In the genomic region with DNA sequence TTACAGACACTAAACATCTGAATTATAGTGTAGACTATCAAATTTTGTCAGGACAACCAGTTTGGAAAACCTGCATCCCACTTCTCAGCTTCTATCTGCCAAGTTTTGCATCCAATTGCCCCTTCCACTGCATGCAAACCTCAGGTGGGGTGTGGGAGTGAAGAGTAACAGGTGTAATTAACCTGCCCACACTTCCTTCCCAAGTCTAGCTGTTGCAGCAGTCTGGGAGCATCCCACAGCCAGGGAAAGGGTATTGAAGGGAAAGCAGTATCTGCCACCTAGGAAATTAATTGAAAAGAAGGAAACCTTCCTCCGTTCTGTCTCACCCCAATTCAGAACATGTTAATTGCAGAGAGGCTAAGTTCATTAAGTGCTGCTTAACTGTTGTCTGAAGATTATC, we compare ENCODE assay signal across 23 cellular contexts.
DNase-seq lines count a peak whose midpoint lies in the region; ATAC-seq, FAIRE-seq and TF ChIP-seq lines count a peak whose summit lies in the region.
"Had no signal": no experiment of that assay in that cellular context is flagged by ENCODE, and none has a peak within 500 bp of the region (broad histone marks: within the 10 kb centered on the region; RNA-seq: fewer than 3 reads in every experiment).

No MANE protein-coding gene starts in this region.

- no peaks in the 10 kb centered on the region for H3K36me3 ChIP-seq in breast epithelium
- no peaks in the 10 kb centered on the region for H3K36me3 ChIP-seq in mammary epithelial cell (ENCODE audit: insufficient read depth, low read length)
- no peaks in the 10 kb centered on the region for H3K36me3 ChIP-seq in keratinocyte (ENCODE audit: control insufficient read depth in 2 of 2, extremely low read depth in 1 of 2, insufficient read depth in 2 of 2, low read length in 2 of 2)
- H3K36me3 ChIP-seq in suprapubic skin: no peaks in the 10 kb centered on the region
- 0 out of 2 replicates have a peak, but pooled peaks cover 5% of the 10 kb centered on the region for H3K36me3 ChIP-seq in GM23338 (ENCODE audit: insufficient read depth)

- BruUV-seq in MCF 10A (replicated peaks; lab: Mats Ljungman, UMichigan) (no TSS peak), mammary epithelial cell (replicated peaks; lab: Mats Ljungman, UMichigan) (no TSS peak)

- CTCF ChIA-PET in MCF 10A (lab: Yijun Ruan, JAX) (no interaction called here), mammary epithelial cell (lab: Charles Lee; ENCODE audit: low non-redundant PET) (no interaction called here)

- POLR2A ChIA-PET in MCF 10A (lab: Yijun Ruan, JAX): interaction anchor here (0.6 kb wide), 1 partner anchor 67 kb away, joined by 3 read pairs; no protein-coding TSS in a partner anchor

- H3K9me2 ChIP-seq in GM23338 (ENCODE audit: insufficient read depth): no peaks in the 10 kb centered on the region

- H3K4me1 Mint-ChIP-seq in MCF 10A (ENCODE audit: insufficient read depth, unreplicated experiment) (peaks cover 20% of the 10 kb centered on the region), GM23338 (peaks cover 14% of the 10 kb centered on the region)
- H3K4me1 Mint-ChIP-seq: IgD-negative memory B cell had no signal

- H3K27me3 ChIP-seq in breast epithelium (no peaks in the 10 kb centered on the region), mammary epithelial cell (ENCODE audit: insufficient read depth, low read length) (no peaks in the 10 kb centered on the region), keratinocyte (ENCODE audit: control insufficient read depth, extremely low read depth, insufficient read depth, low read length) (no peaks in the 10 kb centered on the region), suprapubic skin (no peaks in the 10 kb centered on the region), GM23338 (ENCODE audit: insufficient read depth) (no peaks in the 10 kb centered on the region)

- TF ChIP-seq POLR2A in breast epithelium (IDR thresholded peaks at IDR 0.05) (no peak), suprapubic skin (IDR thresholded peaks at IDR 0.05) (no peak)

- H2AFZ ChIP-seq in mammary epithelial cell (ENCODE audit: low read depth, low read length) (no peak overlapping the region), keratinocyte (ENCODE audit: control insufficient read depth, low read length) (no peak overlapping the region), GM23338 (no peak overlapping the region)

- H3K9me1 ChIP-seq in keratinocyte (ENCODE audit: control insufficient read depth, extremely low read depth, insufficient read depth, low read length): no peaks in the 10 kb centered on the region

- H3K36me3 Mint-ChIP-seq in MCF 10A (ENCODE audit: insufficient read depth, unreplicated experiment) (no peaks in the 10 kb centered on the region), GM23338 (ENCODE audit: low read depth) (no peaks in the 10 kb centered on the region)
- H3K36me3 Mint-ChIP-seq: IgD-negative memory B cell had no signal

- peak; percentile 64 for FAIRE-seq in keratinocyte (lab: Jason Lieb, UNC)
- FAIRE-seq: A549, GM12892, GM18507 had no signal

- H3K9me3 Mint-ChIP-seq in MCF 10A (ENCODE audit: unreplicated experiment): no peaks in the 10 kb centered on the region
- no peaks in the 10 kb centered on the region for H3K9me3 Mint-ChIP-seq in GM23338

- H3K27me3 Mint-ChIP-seq in MCF 10A (ENCODE audit: insufficient read depth, unreplicated experiment) (no peaks in the 10 kb centered on the region), GM23338 (ENCODE audit: insufficient read depth, low read depth, poor library complexity) (no peaks in the 10 kb centered on the region)
- H3K27me3 Mint-ChIP-seq: CD4-positive, alpha-beta T cell; IgD-negative memory B cell had no signal

- H3K27ac Mint-ChIP-seq in MCF 10A (ENCODE audit: low read depth, unreplicated experiment): peak overlapping the region; percentile 65
- no peak overlapping the region for H3K27ac Mint-ChIP-seq in GM23338
- H3K27ac Mint-ChIP-seq: CD4-positive, alpha-beta T cell; IgD-negative memory B cell had no signal

- H3K4me3 Mint-ChIP-seq in MCF 10A (ENCODE audit: unreplicated experiment): no peak overlapping the region
- no peak overlapping the region for H3K4me3 Mint-ChIP-seq in GM23338
- H3K4me3 Mint-ChIP-seq: CD4-positive, alpha-beta T cell; IgD-negative memory B cell had no signal

- H3K27ac ChIP-seq in breast epithelium: no peak overlapping the region
- H3K27ac ChIP-seq in mammary epithelial cell (ENCODE audit: insufficient read depth, low read depth, low read length): peak overlapping the region; percentile 52
- peak overlapping the region; percentile 38 for H3K27ac ChIP-seq in keratinocyte (ENCODE audit: control insufficient read depth, insufficient read depth, low read length)
- H3K27ac ChIP-seq in suprapubic skin: peak overlapping the region; percentile 62
- H3K27ac ChIP-seq in GM23338 (ENCODE audit: low read depth): no peak overlapping the region
- H3K27ac ChIP-seq: 22Rv1, C4-2B, HL-60 had no signal

- in situ Hi-C loops in mammary epithelial cell (cut with MboI; ENCODE audit: low sequenced_read_pairs in 2 of 2): no loop called here

- H4K20me1 ChIP-seq in mammary epithelial cell (ENCODE audit: insufficient read depth, low read length) (no peaks in the 10 kb centered on the region), keratinocyte (ENCODE audit: control insufficient read depth, extremely low read depth, insufficient read depth, low read length) (no peaks in the 10 kb centered on the region), GM23338 (replicated peaks; ENCODE audit: insufficient read depth) (no peaks in the 10 kb centered on the region)

- H3K4me3 ChIP-seq in breast epithelium: no peak overlapping the region
- H3K4me3 ChIP-seq in mammary epithelial cell (replicated peaks in 1 of 3; ENCODE audit: insufficient read depth in 1 of 3, low read depth in 2 of 3, low read length in 3 of 3): no peak overlapping the region
- no peak overlapping the region for H3K4me3 ChIP-seq in keratinocyte (ENCODE audit: control insufficient read depth in 2 of 3, extremely low read depth in 1 of 3, insufficient read depth in 2 of 3, low read depth in 1 of 3, low read length in 3 of 3)
- no peak overlapping the region for H3K4me3 ChIP-seq in suprapubic skin
- no peak overlapping the region for H3K4me3 ChIP-seq in GM23338
- H3K4me3 ChIP-seq: A549 had no signal

- no peak overlapping the region for H3K4me2 ChIP-seq in mammary epithelial cell (ENCODE audit: insufficient read depth, low read depth, low read length)
- peak overlapping the region; percentile 8 for H3K4me2 ChIP-seq in keratinocyte (ENCODE audit: control insufficient read depth, extremely low read depth, insufficient read depth, low read depth, low read length)
- H3K4me2 ChIP-seq in GM23338: no peak overlapping the region
- H3K4me2 ChIP-seq: A549 had no signal

- intact Hi-C loops in MCF 10A (cut with micrococcal nuclease) (no loop called here), breast epithelium (cut with DNase I; ENCODE audit: low total_unique reads) (no loop called here), mammary epithelial cell (cut with micrococcal nuclease) (loop anchor here (2.0 kb wide), 1 partner anchor 32 kb away; no protein-coding TSS in a partner anchor)

- H3K9ac ChIP-seq in mammary epithelial cell (ENCODE audit: insufficient read depth, low read length): no peak overlapping the region
- H3K9ac ChIP-seq in keratinocyte (ENCODE audit: control insufficient read depth, extremely low read depth, insufficient read depth, low read length): no peak overlapping the region

- TF ChIP-seq CTCF in MCF 10A (IDR thresholded peaks at IDR 0.05; ENCODE audit: unreplicated experiment): no peak
- TF ChIP-seq CTCF in breast epithelium (IDR thresholded peaks at IDR 0.05): no peak
- no peak for TF ChIP-seq CTCF in mammary epithelial cell (conservative IDR thresholded peaks at IDR 0.05 in 1 of 2, IDR thresholded peaks at IDR 0.05 in 1 of 2; ENCODE audit: extremely low read depth in 1 of 2, insufficient read depth in 1 of 2, low read depth in 1 of 2, low read length in 2 of 2)
- TF ChIP-seq CTCF in keratinocyte (optimal IDR thresholded peaks at IDR 0.05 in 1 of 3, IDR thresholded peaks at IDR 0.05 in 1 of 3, conservative IDR thresholded peaks at IDR 0.05 in 1 of 3; ENCODE audit: extremely low read depth in 1 of 3, insufficient read depth in 2 of 3, low read length in 3 of 3): no peak
- no peak for TF ChIP-seq CTCF in suprapubic skin (IDR thresholded peaks at IDR 0.05)
- TF ChIP-seq CTCF in GM23338 (conservative IDR thresholded peaks at IDR 0.05; ENCODE audit: low read depth in 2 of 2): no peak

- no peaks in the 10 kb centered on the region for H3F3A ChIP-seq in GM23338 (replicated peaks; ENCODE audit: low read depth)

- H3K4me1 ChIP-seq in breast epithelium: no peaks in the 10 kb centered on the region
- H3K4me1 ChIP-seq in mammary epithelial cell (ENCODE audit: insufficient read depth, low read length): peaks cover 45% of the 10 kb centered on the region
- peaks cover 47% of the 10 kb centered on the region for H3K4me1 ChIP-seq in keratinocyte (ENCODE audit: control insufficient read depth, extremely low read depth, insufficient read depth, low read length)
- peaks cover 36% of the 10 kb centered on the region for H3K4me1 ChIP-seq in suprapubic skin
- peaks cover 13% of the 10 kb centered on the region for H3K4me1 ChIP-seq in GM23338 (ENCODE audit: insufficient read depth)
- H3K4me1 ChIP-seq: Caco-2 had no signal

- dilution Hi-C loops in mammary epithelial cell (cut with HindIII; ENCODE audit: low sequenced_read_pairs): no loop called here
- dilution Hi-C loops in keratinocyte (cut with MboI; ENCODE audit: extremely low pct_ligation_motif_present, low sequenced_read_pairs): no loop called here

- H3K79me2 ChIP-seq in mammary epithelial cell (ENCODE audit: insufficient read depth, low read length) (no peaks in the 10 kb centered on the region), keratinocyte (ENCODE audit: control insufficient read depth, insufficient read depth, low read length) (no peaks in the 10 kb centered on the region), GM23338 (replicated peaks; ENCODE audit: insufficient read depth) (no peaks in the 10 kb centered on the region)

- H3K9me3 ChIP-seq in breast epithelium: no peaks in the 10 kb centered on the region
- no peaks in the 10 kb centered on the region for H3K9me3 ChIP-seq in mammary epithelial cell (replicated peaks; ENCODE audit: insufficient read depth, low read length)
- H3K9me3 ChIP-seq in keratinocyte (ENCODE audit: control insufficient read depth, low read depth, low read length): no peaks in the 10 kb centered on the region
- H3K9me3 ChIP-seq in suprapubic skin: no peaks in the 10 kb centered on the region
- H3K9me3 ChIP-seq: A549, Caco-2 had no signal

- ATAC-seq in GM21515 (IDR thresholded peaks at IDR 0.05; ENCODE audit: unreplicated experiment) (no peak), GM23338 (no peak)
- ATAC-seq: A549, HCT116 had no signal

- no peak for DNase-seq in MCF 10A (ENCODE audit: unreplicated experiment)
- DNase-seq in breast epithelium (ENCODE audit: low spot score in 2 of 2): no peak
- DNase-seq in mammary epithelial cell: no peak
- DNase-seq in keratinocyte (ENCODE audit: low read depth, low spot score): no peak
- no peak for DNase-seq in suprapubic skin (ENCODE audit: low spot score in 2 of 2)
- DNase-seq in NCI-H446 (lab: John Stamatoyannopoulos, UW): no peak
- DNase-seq in GM23338 (ENCODE audit: low spot score): no peak
- DNase-seq: AML-193; Caco-2; CD4-positive, alpha-beta T cell; DMS153; DMS79; GDM1; GOT3 had no signal

- 100% methylated on average over 1 of the region's 1 CpG for WGBS in mammary epithelial cell (ENCODE audit: low coverage, missing lambda C conversion rate)
- WGBS in suprapubic skin: 85% methylated on average over 1 of the region's 1 CpG

- no peak for TF ChIP-seq EP300 in suprapubic skin (IDR thresholded peaks at IDR 0.05)

Comparison
In these comparisons a context has a peak if more than half of its experiments do, and no peak if none do; other contexts are left out.
1. H3K27ac ChIP-seq: peak in mammary epithelial cell (single experiment), keratinocyte (single experiment) and suprapubic skin (single experiment); none in breast epithelium (0 of 2) and GM23338 (single experiment).